In genomic region chr9:69542048-69542447, GRCh38 we compare ENCODE assay signal across 16 cellular contexts.
"Had no signal": no experiment of that assay in that cellular context is flagged by ENCODE, and none has a peak within 500 bp of the region (broad histone marks: within the 10 kb centered on the region; RNA-seq: fewer than 3 reads in every experiment).

No MANE protein-coding gene starts in this region.

- H3K36me3 ChIP-seq: left lung, thoracic aorta, vagina had no signal

- H3K4me3 ChIP-seq: left lung, lung, thoracic aorta, vagina had no signal

- H3K27me3 ChIP-seq: left lung, vagina had no signal

- H3K27ac ChIP-seq: left lung, thoracic aorta, vagina had no signal

- H3K9me3 ChIP-seq: left lung, thoracic aorta, vagina had no signal

- H3K4me1 ChIP-seq: left lung had no signal

- DNase-seq: activated CD4-positive, alpha-beta T cell treated with anti-CD3 and anti-CD28 coated beads for 1 hour; activated CD4-positive, alpha-beta T cell treated with anti-CD3 and anti-CD28 coated beads, Interleukin-2, amount 50 U/mL, for 1 hour; activated CD8-positive, alpha-beta T cell treated with anti-CD3 and anti-CD28 coated beads, Interleukin-2, amount 10 ng/mL, durations not matched to agents 7 days and 5 days; activated gamma-delta T cell treated with Interleukin-2 at 50 U/mL for 16 hours; aorta; effector CD4-positive, alpha-beta T cell; erythroblast; foreskin fibroblast; immature natural killer cell; left lung; naive thymus-derived CD8-positive, alpha-beta T cell; stimulated activated CD4-positive, alpha-beta T cell treated with anti-CD3 and anti-CD28 coated beads, Interleukin-4, amount 100 ng/mL, for 1 hour; stimulated activated naive CD4-positive, alpha-beta T cell treated with Interleukin-2 at 50 U/mL for 16 hours had no signal
